Comparison of ENCODE assay signal across 8 cellular contexts in genomic region chr20:57654363-57654997, GRCh38. TPM values are rescaled to one million over a fixed set of nuclear protein-coding genes. Genes with fewer than 3 reads are reported as not detected.
DNase-seq lines count a peak whose midpoint lies in the region; ATAC-seq, FAIRE-seq and TF ChIP-seq lines count a peak whose summit lies in the region.

No MANE protein-coding gene starts in this region.

- FAIRE-seq in GM12892 (lab: Jason Lieb, UNC): peak; percentile 78

- H3K9me3 ChIP-seq in A673 (ENCODE audit: low read depth, low read length, poor library complexity, severe bottlenecking): no peaks in the 10 kb centered on the region
- H3K9me3 ChIP-seq in RWPE2 (ENCODE audit: severe bottlenecking): no peaks in the 10 kb centered on the region

- peaks cover 3% of the 10 kb centered on the region for H3K36me3 Mint-ChIP-seq in activated naive CD4-positive, alpha-beta T cell treated with anti-CD3 and anti-CD28 coated beads, Interleukin-2, amount 10 ng/mL, durations not matched to agents 7 days and 5 days

- H3K27ac Mint-ChIP-seq in activated naive CD4-positive, alpha-beta T cell treated with anti-CD3 and anti-CD28 coated beads, Interleukin-2, amount 10 ng/mL, durations not matched to agents 7 days and 5 days: no peak overlapping the region

- H3K4me3 ChIP-seq in A673 (ENCODE audit: low read depth, low read length, poor library complexity, severe bottlenecking) (no peak overlapping the region), RWPE2 (ENCODE audit: severe bottlenecking) (no peak overlapping the region)

- no peak overlapping the region for H3K27ac ChIP-seq in A673 (ENCODE audit: low read depth, low read length, poor library complexity, severe bottlenecking)
- H3K27ac ChIP-seq in RWPE2 (ENCODE audit: poor library complexity, severe bottlenecking): peak overlapping the region; percentile 53

- POLR2A ChIA-PET in A673 (lab: Charles Lee; ENCODE audit: low non-redundant PET): no interaction called here

- intact Hi-C loops in A673 (cut with micrococcal nuclease; ENCODE audit: unreplicated experiment) (loop anchor here (1.0 kb wide), 2 partner anchors 433 to 525 kb away; no protein-coding TSS in a partner anchor), Right ventricle myocardium inferior (cut with DNase I) (loop anchor here (1.0 to 2.0 kb wide), 3 partner anchors 366 to 525 kb away; no protein-coding TSS in a partner anchor)

- no peak for TF ChIP-seq POLR2A in GM12892 (IDR thresholded peaks at IDR 0.05; ENCODE audit: low read depth, low read length)

- H3K27me3 ChIP-seq in A673 (replicated peaks; ENCODE audit: insufficient read depth, low read depth, low read length, poor library complexity) (no peaks in the 10 kb centered on the region), RWPE2 (ENCODE audit: insufficient read depth, poor library complexity, severe bottlenecking) (no peaks in the 10 kb centered on the region)

- H3K4me1 ChIP-seq in A673 (ENCODE audit: insufficient read depth, low read length, poor library complexity, severe bottlenecking) (peaks cover 6% of the 10 kb centered on the region), RWPE2 (ENCODE audit: insufficient read depth, poor library complexity, severe bottlenecking) (peaks cover 20% of the 10 kb centered on the region)

- peaks cover 29% of the 10 kb centered on the region for H3K4me1 Mint-ChIP-seq in activated naive CD4-positive, alpha-beta T cell treated with anti-CD3 and anti-CD28 coated beads, Interleukin-2, amount 10 ng/mL, durations not matched to agents 7 days and 5 days

- CTCF ChIA-PET in A673 (lab: Charles Lee): interaction anchor here (0.5 to 1.0 kb wide), 2 partner anchors 43 to 433 kb away, joined by 6 to 7 read pairs; no protein-coding TSS in a partner anchor
- CTCF ChIA-PET in activated naive CD4-positive, alpha-beta T cell treated with anti-CD3 and anti-CD28 coated beads, Interleukin-2, amount 10 ng/mL, durations not matched to agents 7 days and 5 days (lab: Charles Lee): interaction anchor here (0.7 to 6.1 kb wide), 14 partner anchors 9 to 526 kb away, joined by 3 to 86 read pairs (median 4); partner anchors contain the start of genes PMEPA1 and ZBP1

- BruUV-seq in A673 (replicated peaks; lab: Mats Ljungman, UMichigan): no TSS peak

- TF ChIP-seq CTCF in A673 (conservative IDR thresholded peaks at IDR 0.05; ENCODE audit: low read depth, low read length) (peak; percentile 88), RWPE2 (IDR thresholded peaks at IDR 0.05; ENCODE audit: poor library complexity, severe bottlenecking) (peak; percentile 99)

- H3K4me3 Mint-ChIP-seq in activated naive CD4-positive, alpha-beta T cell treated with anti-CD3 and anti-CD28 coated beads, Interleukin-2, amount 10 ng/mL, durations not matched to agents 7 days and 5 days: no peak overlapping the region

- peak; percentile 64 for ATAC-seq in HG03571 (IDR thresholded peaks at IDR 0.05; ENCODE audit: unreplicated experiment)
- peak; percentile 34 for ATAC-seq in RWPE2 (ENCODE audit: low read depth)
- ATAC-seq in Right ventricle myocardium inferior: peak; percentile 69
- no peak for ATAC-seq in HG02970 (IDR thresholded peaks at IDR 0.05; ENCODE audit: low FRiP score, unreplicated experiment)

- H3K36me3 ChIP-seq in A673 (ENCODE audit: insufficient read depth, low read length, poor library complexity, severe bottlenecking) (peaks cover 3% of the 10 kb centered on the region), RWPE2 (ENCODE audit: low read depth) (peaks cover 95% of the 10 kb centered on the region)

- peaks cover 68% of the 10 kb centered on the region for H3K27me3 Mint-ChIP-seq in activated naive CD4-positive, alpha-beta T cell treated with anti-CD3 and anti-CD28 coated beads, Interleukin-2, amount 10 ng/mL, durations not matched to agents 7 days and 5 days

- DNase-seq in A673 (ENCODE audit: low spot score) (peak; percentile 65), GM12892 (ENCODE audit: insufficient read length) (peak; percentile 91), RWPE2 (ENCODE audit: low spot score) (peak; percentile 78), Right ventricle myocardium inferior (ENCODE audit: missing footprints) (peak; percentile 43), pons (ENCODE audit: low spot score) (peak; percentile 51)
- DNase-seq in activated naive CD4-positive, alpha-beta T cell treated with anti-CD3 and anti-CD28 coated beads, Interleukin-2, amount 10 ng/mL, durations not matched to agents 7 days and 5 days: peak; percentile 68

- no peaks in the 10 kb centered on the region for H3K9me3 Mint-ChIP-seq in activated naive CD4-positive, alpha-beta T cell treated with anti-CD3 and anti-CD28 coated beads, Interleukin-2, amount 10 ng/mL, durations not matched to agents 7 days and 5 days

RNA-seq across cellular contexts. Expression of gene ZBP1, which starts 34.3 kb away (rescaled TPM):
- total RNA-seq in A673 (2021) (not detected in 2 replicates), Right ventricle myocardium inferior (0.22 TPM)
- polyA plus RNA-seq in GM12892 (2012; ENCODE audit: missing spikeins): 2.0 TPM

RNA-seq across cellular contexts. Expression of gene PMEPA1, which starts 55.3 kb away (rescaled TPM):
- 9.7 and 10.4 TPM in 2 replicates for total RNA-seq in A673 (2021)
- 0.78 TPM for polyA plus RNA-seq in GM12892 (2012; ENCODE audit: missing spikeins)
- 23.9 TPM for total RNA-seq in Right ventricle myocardium inferior
